ENCODE assay signal across 22 cellular contexts in the genomic region with DNA sequence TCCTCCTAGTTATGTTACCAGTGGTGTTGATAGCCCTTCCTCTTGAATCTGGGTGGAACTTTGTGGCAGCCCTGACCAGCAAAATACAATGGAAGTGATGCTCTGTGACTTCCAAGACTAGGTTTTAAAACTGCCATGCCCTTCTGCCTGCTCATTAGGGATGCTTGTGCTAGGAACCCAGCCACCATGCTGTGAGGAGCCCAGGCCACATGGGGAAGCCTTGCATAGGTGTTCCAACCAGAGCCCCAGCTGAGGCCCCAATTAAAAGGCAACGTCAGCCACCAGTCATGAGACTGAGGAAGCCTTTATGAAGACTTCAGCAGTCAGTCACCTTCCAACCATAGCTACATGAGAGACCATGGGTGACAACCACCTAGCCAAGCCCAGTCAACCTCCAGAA. TPM values are rescaled to one million over a fixed set of nuclear protein-coding genes. Genes with fewer than 3 reads are reported as not detected.
A peak's percentile ranks its signal among the peaks of the same experiment; 100 is the strongest.
DNase-seq lines count a peak whose midpoint lies in the region; ATAC-seq and TF ChIP-seq lines count a peak whose summit lies in the region.
"Had no signal": no experiment of that assay in that cellular context is flagged by ENCODE, and none has a peak within 500 bp of the region (broad histone marks: within the 10 kb centered on the region; RNA-seq: fewer than 3 reads in every experiment).

No MANE protein-coding gene starts in this region.

- H3K27ac ChIP-seq in VCaP (peak overlapping the region; percentile 71; the same call in 1 of the 2 replicates), H9 (ENCODE audit: insufficient read length, low read depth, low read length) (no peak overlapping the region), SJCRH30 (no peak overlapping the region), mesendoderm (ENCODE audit: low read depth, low read length) (no peak overlapping the region)
- H3K27ac ChIP-seq: foreskin keratinocyte, hepatocyte, pancreas, right lobe of liver, RWPE1 had no signal

- no peak overlapping the region for H3T11ph ChIP-seq in H9 (ENCODE audit: low read length)

- no peaks in the 10 kb centered on the region for H3K36me3 Mint-ChIP-seq in naive thymus-derived CD8-positive, alpha-beta T cell
- H3K36me3 Mint-ChIP-seq in H9 (ENCODE audit: insufficient read depth in 1 of 3, low read depth in 3 of 3), result no peaks in the 10 kb centered on the region

- H3K79me1 ChIP-seq in H9 (ENCODE audit: insufficient read depth, low read depth, low read length, poor library complexity, severe bottlenecking) (no peaks in the 10 kb centered on the region), mesendoderm (ENCODE audit: low read length) (no peaks in the 10 kb centered on the region)

- no peak overlapping the region for H3K9ac ChIP-seq in H9 (ENCODE audit: extremely low read depth, insufficient read length, low read length)
- no peak overlapping the region for H3K9ac ChIP-seq in mesendoderm (ENCODE audit: low read length)

- H2BK120ac ChIP-seq in H9 (ENCODE audit: low read depth, low read length, poor library complexity, severe bottlenecking) (no peak overlapping the region), mesendoderm (ENCODE audit: low read depth, low read length) (no peak overlapping the region)

- H3K27me3 ChIP-seq in H9 (ENCODE audit: insufficient read depth, low read length), result no peaks in the 10 kb centered on the region
- H3K27me3 ChIP-seq in SJCRH30, result no peaks in the 10 kb centered on the region
- H3K27me3 ChIP-seq in mesendoderm (ENCODE audit: insufficient read depth, low read length, poor library complexity), result peaks cover 2% of the 10 kb centered on the region
- H3K27me3 ChIP-seq: dorsolateral prefrontal cortex, hepatocyte, pancreas, right lobe of liver had no signal

- no peak overlapping the region for H2BK20ac ChIP-seq in H9 (ENCODE audit: low read depth, low read length, poor library complexity, severe bottlenecking)

- H3K27me3 Mint-ChIP-seq in naive thymus-derived CD8-positive, alpha-beta T cell, result no peaks in the 10 kb centered on the region
- H3K27me3 Mint-ChIP-seq in H9 (ENCODE audit: low read depth), result no peaks in the 10 kb centered on the region; the same call in 1 of the 2 replicates

- ATAC-seq in naive thymus-derived CD8-positive, alpha-beta T cell, result peak; percentile 12 to 19
- ATAC-seq: pancreas, right lobe of liver had no signal

- H4K8ac ChIP-seq in H9 (replicated peaks; ENCODE audit: insufficient read length, low read depth, low read length), result no peak overlapping the region
- H4K8ac ChIP-seq in mesendoderm (ENCODE audit: low read depth, low read length), result no peak overlapping the region

- H3K4me2 ChIP-seq in H9 (ENCODE audit: insufficient read depth, insufficient read length, low read length) (no peak overlapping the region), mesendoderm (ENCODE audit: low read length) (no peak overlapping the region)
- H3K4me2 ChIP-seq: hepatocyte had no signal

- no peak overlapping the region for H4K91ac ChIP-seq in H9 (ENCODE audit: insufficient read length, low read depth, low read length)

- H2BK15ac ChIP-seq in H9 (ENCODE audit: low read depth, low read length) (no peak overlapping the region), mesendoderm (replicated peaks; ENCODE audit: low read depth) (no peak overlapping the region)

- no peaks in the 10 kb centered on the region for H3K9me3 Mint-ChIP-seq in naive thymus-derived CD8-positive, alpha-beta T cell
- H3K9me3 Mint-ChIP-seq in H9, result no peaks in the 10 kb centered on the region

- H3K4me3 ChIP-seq in SJCRH30, result no peak overlapping the region
- no peak overlapping the region for H3K4me3 ChIP-seq in mesendoderm (ENCODE audit: low read length)
- H3K4me3 ChIP-seq: dorsolateral prefrontal cortex, hepatocyte, lung, pancreas, right lobe of liver had no signal

- no peak overlapping the region for H2AK5ac ChIP-seq in H9 (ENCODE audit: insufficient read length, low read length)
- H2AK5ac ChIP-seq in mesendoderm (ENCODE audit: low read length), result no peak overlapping the region

- no peaks in the 10 kb centered on the region for H4K20me1 ChIP-seq in H9 (ENCODE audit: control insufficient read depth, insufficient read depth, insufficient read length)

- POLR2A ChIA-PET in naive thymus-derived CD8-positive, alpha-beta T cell (lab: Charles Lee), result interaction anchor here (0.7 to 8.3 kb wide), 7 partner anchors 14 to 317 kb away, joined by 3 to 121 read pairs (median 4); partner anchors contain the start of genes MAPRE2, ZNF24 and ZNF397

- no CpG with 5 or more reads among the region's 1 CpG for WGBS in H9 (ENCODE audit: extremely low coverage, insufficient read length, low lambda C conversion rate)
- no CpG with 5 or more reads among the region's 1 CpG for WGBS in mesendoderm (ENCODE audit: extremely low coverage, insufficient coverage, low lambda C conversion rate)

- H3K4ac ChIP-seq in H9 (ENCODE audit: low read depth, low read length) (no peak overlapping the region), mesendoderm (ENCODE audit: low read depth, low read length) (no peak overlapping the region)

- H2BK5ac ChIP-seq in H9 (ENCODE audit: insufficient read length, low read length) (no peak overlapping the region), mesendoderm (ENCODE audit: low read length) (no peak overlapping the region)

- no peaks in the 10 kb centered on the region for H3K36me3 ChIP-seq in SJCRH30
- H3K36me3 ChIP-seq in mesendoderm (ENCODE audit: control insufficient read depth, insufficient read depth, low read length), result no peaks in the 10 kb centered on the region
- H3K36me3 ChIP-seq: pancreas, right lobe of liver had no signal

- H3K4me3 Mint-ChIP-seq in naive thymus-derived CD8-positive, alpha-beta T cell, result peak overlapping the region in 8 of 10 donors; percentile 12 to 69 (median 36)
- no peak overlapping the region for H3K4me3 Mint-ChIP-seq in H9

- peaks cover 33 to 62% (median 58%) of the 10 kb centered on the region in 4 donors for H3K4me1 Mint-ChIP-seq in naive thymus-derived CD8-positive, alpha-beta T cell
- H3K4me1 Mint-ChIP-seq in H9, result peaks cover 13% of the 10 kb centered on the region in 2 experiments

- H3K56ac ChIP-seq in H9 (ENCODE audit: insufficient read length, low read depth, low read length), result no peak overlapping the region
- H3K56ac ChIP-seq in mesendoderm (ENCODE audit: low read length), result no peak overlapping the region

- TF ChIP-seq CTCF in GM12872 (IDR thresholded peaks at IDR 0.05; ENCODE audit: insufficient read depth, low read depth, low read length) (0 out of 3 replicates have a peak, but pooled peaks have one; percentile 4), VCaP (conservative IDR thresholded peaks at IDR 0.05) (no peak), H9 (conservative IDR thresholded peaks at IDR 0.05) (no peak)

- no peak overlapping the region for H3K18ac ChIP-seq in H9 (ENCODE audit: insufficient read length, low read depth, low read length)
- no peak overlapping the region for H3K18ac ChIP-seq in mesendoderm (ENCODE audit: low read length)

- H3K9me3 ChIP-seq in H9 (ENCODE audit: control insufficient read depth, low read depth, low read length) (no peaks in the 10 kb centered on the region), SJCRH30 (replicated peaks) (no peaks in the 10 kb centered on the region)
- H3K9me3 ChIP-seq: pancreas, right lobe of liver had no signal

- H3K79me2 ChIP-seq in H9 (ENCODE audit: insufficient read depth, low read length), result no peaks in the 10 kb centered on the region
- no peaks in the 10 kb centered on the region for H3K79me2 ChIP-seq in mesendoderm (ENCODE audit: control insufficient read depth, insufficient read depth, low read length)
- H3K79me2 ChIP-seq: hepatocyte had no signal

- H2AFZ ChIP-seq in H9 (ENCODE audit: low read length), result no peak overlapping the region
- H2AFZ ChIP-seq: hepatocyte had no signal

- no peaks in the 10 kb centered on the region; the same call in 1 of the 2 replicates for H3K4me1 ChIP-seq in H9 (ENCODE audit: insufficient read depth, low read length)
- peaks cover 24% of the 10 kb centered on the region for H3K4me1 ChIP-seq in SJCRH30
- H3K4me1 ChIP-seq in mesendoderm (ENCODE audit: control insufficient read depth, low read depth, low read length), result no peaks in the 10 kb centered on the region
- H3K4me1 ChIP-seq: foreskin keratinocyte had no signal

- H3K27ac Mint-ChIP-seq in naive thymus-derived CD8-positive, alpha-beta T cell, result peak overlapping the region; percentile 88 to 97 (median 95)
- H3K27ac Mint-ChIP-seq in H9, result no peak overlapping the region

- no peak overlapping the region for H4K5ac ChIP-seq in H9 (ENCODE audit: insufficient read length, low read depth, low read length)
- H4K5ac ChIP-seq in mesendoderm (ENCODE audit: low read length), result no peak overlapping the region

- peak; percentile 28 for DNase-seq in activated CD4-positive, alpha-beta T cell treated with anti-CD3 and anti-CD28 coated beads for 48 hours
- DNase-seq in activated CD4-positive, alpha-beta T cell treated with anti-CD3 and anti-CD28 coated beads, Interleukin-2, amount 50 U/mL, for 48 hours, result no peak
- peak in 3 of 10 donors; percentile 32 to 73 (median 33) for DNase-seq in naive thymus-derived CD8-positive, alpha-beta T cell
- no peak for DNase-seq in H9
- no peak for DNase-seq in SJCRH30
- DNase-seq in mesendoderm, result no peak
- DNase-seq: activated CD8-positive, alpha-beta memory T cell treated with anti-CD3 and anti-CD28 coated beads for 24 hours; amniotic stem cell; dorsolateral prefrontal cortex; foreskin keratinocyte; GF-D8; islet precursor cell; MV-4-11; NCI-H2029; NCI-H510A treated with DMSO at 0.1 percent for 48 hours; right lobe of liver had no signal

- H2BK12ac ChIP-seq in H9 (ENCODE audit: insufficient read length, low read depth, low read length), result no peak overlapping the region

- H3K14ac ChIP-seq in H9 (ENCODE audit: insufficient read depth, low read length), result no peak overlapping the region

- H3K23me2 ChIP-seq in H9 (ENCODE audit: insufficient read length, low read depth, low read length, poor library complexity, severe bottlenecking), result no peaks in the 10 kb centered on the region

- no peak overlapping the region for H3K23ac ChIP-seq in H9 (ENCODE audit: insufficient read length, low read depth, low read length)
- H3K23ac ChIP-seq in mesendoderm (ENCODE audit: low read length), result no peak overlapping the region

RNA-seq across cellular contexts. Expression of gene MAPRE2, which starts 14.0 kb away (rescaled TPM):
- total RNA-seq in naive thymus-derived CD8-positive, alpha-beta T cell, result 10 to 100 TPM; 56.8 to 59.4 TPM
- polyA plus RNA-seq in naive thymus-derived CD8-positive, alpha-beta T cell, result 10 to 100 TPM; 86.2 to 96.3 (median 89.7) TPM
- 27.0 and 29.4 TPM in 2 replicates for total RNA-seq in H9 (2021)
- total RNA-seq in SJCRH30 (2014; rRNA removed; shearing (Covaris generic)), result 21.3 and 21.5 TPM in 2 replicates
- 26.0 TPM for polyA plus RNA-seq in mesendoderm (2013, experiment 1 of 2)
- polyA plus RNA-seq in mesendoderm (2013, experiment 2 of 2), result 25.5 TPM

Comparison
In these comparisons a context has a peak if more than half of its experiments do, and no peak if none do; other contexts are left out.
1. H3K27ac Mint-ChIP-seq: peak in naive thymus-derived CD8-positive, alpha-beta T cell (10 of 10); none in H9 (0 of 3).
2. H3K4me3 Mint-ChIP-seq: peak in naive thymus-derived CD8-positive, alpha-beta T cell (8 of 10); none in H9 (0 of 2).